Comparison of ENCODE assay signal across 8 cellular contexts in genomic region chrX:131792789-131793462, GRCh38.
DNase-seq lines count a peak whose midpoint lies in the region; ATAC-seq and TF ChIP-seq lines count a peak whose summit lies in the region.

No MANE protein-coding gene starts in this region.

- H3K9me3 Mint-ChIP-seq in H9 (peaks cover 0 to 8% of the 10 kb centered on the region in 2 experiments; a peak in 3 of 5 replicates), endothelial cell (ENCODE audit: unreplicated experiment) (no peaks in the 10 kb centered on the region)
- H3K9me3 Mint-ChIP-seq in activated CD4-positive, alpha-beta memory T cell treated with anti-CD3 and anti-CD28 coated beads for 36 hours: no peaks in the 10 kb centered on the region

- no peak overlapping the region for H2BK5ac ChIP-seq in H9 (ENCODE audit: insufficient read length, low read length)

- ATAC-seq in PC-3: no peak; the same call in 1 of the 2 replicates
- no peak for ATAC-seq in HG03045 (IDR thresholded peaks at IDR 0.05; ENCODE audit: unreplicated experiment)
- ATAC-seq in HG02759 (IDR thresholded peaks at IDR 0.05; ENCODE audit: unreplicated experiment): no peak

- H3K27ac ChIP-seq in H9 (ENCODE audit: insufficient read length, low read depth, low read length) (no peak overlapping the region), PC-3 (ENCODE audit: low read length) (no peak overlapping the region)

- TF ChIP-seq CTCF in H9 (conservative IDR thresholded peaks at IDR 0.05) (0 out of 3 replicates have a peak, but pooled peaks have one; percentile 21), PC-3 (conservative IDR thresholded peaks at IDR 0.05; ENCODE audit: low read depth, low read length) (peak; percentile 31; the same call in 1 of the 2 replicates), endothelial cell (IDR thresholded peaks at IDR 0.05; ENCODE audit: unreplicated experiment) (no peak)

- no TSS peak for BruUV-seq in PC-3 (replicated peaks; lab: Mats Ljungman, UMichigan)

- no peaks in the 10 kb centered on the region for H3K27me3 ChIP-seq in H9 (ENCODE audit: insufficient read depth, low read length)
- H3K27me3 ChIP-seq in PC-3 (ENCODE audit: low read length): no peaks in the 10 kb centered on the region
- H3K27me3 ChIP-seq in skeletal muscle satellite cell (ENCODE audit: control insufficient read depth, insufficient read depth, low read length): peaks cover 36% of the 10 kb centered on the region

- no peak overlapping the region for H3K23ac ChIP-seq in H9 (ENCODE audit: insufficient read length, low read depth, low read length)

- H3K36me3 Mint-ChIP-seq in H9 (ENCODE audit: insufficient read depth in 1 of 3, low read depth in 3 of 3) (peaks cover 81 to 92% (median 89%) of the 10 kb centered on the region in 3 experiments), endothelial cell (ENCODE audit: low read depth, unreplicated experiment) (peaks cover 5% of the 10 kb centered on the region)
- peaks cover 20% of the 10 kb centered on the region for H3K36me3 Mint-ChIP-seq in activated CD4-positive, alpha-beta memory T cell treated with anti-CD3 and anti-CD28 coated beads for 36 hours

- no peaks in the 10 kb centered on the region for H4K20me1 ChIP-seq in H9 (ENCODE audit: control insufficient read depth, insufficient read depth, insufficient read length)
- H4K20me1 ChIP-seq in PC-3 (ENCODE audit: low read length): no peaks in the 10 kb centered on the region

- H3K4me3 Mint-ChIP-seq in H9 (no peak overlapping the region), endothelial cell (ENCODE audit: unreplicated experiment) (no peak overlapping the region)
- H3K4me3 Mint-ChIP-seq in activated CD4-positive, alpha-beta memory T cell treated with anti-CD3 and anti-CD28 coated beads for 36 hours: no peak overlapping the region

- H2AFZ ChIP-seq in H9 (ENCODE audit: low read length): no peak overlapping the region
- no peak overlapping the region for H2AFZ ChIP-seq in PC-3 (ENCODE audit: low read length)

- no peaks in the 10 kb centered on the region for H3K9me2 ChIP-seq in PC-3 (replicated peaks; ENCODE audit: low read length)

- CTCF ChIA-PET in PC-3 (lab: Charles Lee): no interaction called here
- CTCF ChIA-PET in activated CD4-positive, alpha-beta memory T cell treated with anti-CD3 and anti-CD28 coated beads for 36 hours (lab: Charles Lee): no interaction called here

- no peak overlapping the region for H2BK20ac ChIP-seq in H9 (ENCODE audit: low read depth, low read length, poor library complexity, severe bottlenecking)

- H3K23me2 ChIP-seq in H9 (ENCODE audit: insufficient read length, low read depth, low read length, poor library complexity, severe bottlenecking): no peaks in the 10 kb centered on the region

- DNase-seq in DMS79 treated with DMSO at 0.1 percent for 48 hours (lab: John Stamatoyannopoulos, UW) (peak; percentile 87), H9 (no peak), PC-3 (peak; percentile 43), endothelial cell (ENCODE audit: low spot score) (peak; percentile 4)
- no peak for DNase-seq in activated CD4-positive, alpha-beta memory T cell treated with anti-CD3 and anti-CD28 coated beads for 36 hours

- intact Hi-C loops in PC-3 (cut with micrococcal nuclease): no loop called here
- intact Hi-C loops in activated CD4-positive, alpha-beta memory T cell treated with anti-CD3 and anti-CD28 coated beads for 36 hours (cut with micrococcal nuclease): no loop called here

- no CpG with 5 or more reads among the region's 15 CpGs for WGBS in H9 (ENCODE audit: extremely low coverage, insufficient read length, low lambda C conversion rate)

- no peak overlapping the region for H2AK5ac ChIP-seq in H9 (ENCODE audit: insufficient read length, low read length)

- H4K8ac ChIP-seq in H9 (replicated peaks; ENCODE audit: insufficient read length, low read depth, low read length): no peak overlapping the region

- POLR2A ChIA-PET in PC-3 (lab: Charles Lee; ENCODE audit: unreplicated experiment): no interaction called here
- POLR2A ChIA-PET in activated CD4-positive, alpha-beta memory T cell treated with anti-CD3 and anti-CD28 coated beads for 36 hours (lab: Charles Lee): no interaction called here

- H3K18ac ChIP-seq in H9 (ENCODE audit: insufficient read length, low read depth, low read length): no peak overlapping the region

- H3K27ac Mint-ChIP-seq in H9 (peak overlapping the region in 2 of 3 experiments; percentile 79 to 93; a peak in 5 of 7 replicates), endothelial cell (ENCODE audit: unreplicated experiment) (no peak overlapping the region)
- H3K27ac Mint-ChIP-seq in activated CD4-positive, alpha-beta memory T cell treated with anti-CD3 and anti-CD28 coated beads for 36 hours: no peak overlapping the region

- H3K4me1 ChIP-seq in H9 (ENCODE audit: insufficient read depth, low read length) (no peaks in the 10 kb centered on the region), PC-3 (ENCODE audit: insufficient read depth, low read length) (no peaks in the 10 kb centered on the region), skeletal muscle satellite cell (ENCODE audit: control insufficient read depth, insufficient read depth, low read length) (no peaks in the 10 kb centered on the region)

- no peak overlapping the region for H3K4ac ChIP-seq in H9 (ENCODE audit: low read depth, low read length)

- no peak overlapping the region for H4K91ac ChIP-seq in H9 (ENCODE audit: insufficient read length, low read depth, low read length)

- no peaks in the 10 kb centered on the region for H3K36me3 ChIP-seq in PC-3 (ENCODE audit: low read depth, low read length)
- H3K36me3 ChIP-seq in skeletal muscle satellite cell (ENCODE audit: insufficient read depth, low read length): no peaks in the 10 kb centered on the region

- H2BK120ac ChIP-seq in H9 (ENCODE audit: low read depth, low read length, poor library complexity, severe bottlenecking): no peak overlapping the region

- H2BK12ac ChIP-seq in H9 (ENCODE audit: insufficient read length, low read depth, low read length): no peak overlapping the region

- H3K4me1 Mint-ChIP-seq in H9 (no peaks in the 10 kb centered on the region), endothelial cell (ENCODE audit: unreplicated experiment) (no peaks in the 10 kb centered on the region)
- H3K4me1 Mint-ChIP-seq in activated CD4-positive, alpha-beta memory T cell treated with anti-CD3 and anti-CD28 coated beads for 36 hours (ENCODE audit: low read depth): no peaks in the 10 kb centered on the region

- H3K56ac ChIP-seq in H9 (ENCODE audit: insufficient read length, low read depth, low read length): no peak overlapping the region

- no peak overlapping the region for H3K14ac ChIP-seq in H9 (ENCODE audit: insufficient read depth, low read length)

- H3K4me2 ChIP-seq in H9 (ENCODE audit: insufficient read depth, insufficient read length, low read length) (no peak overlapping the region), PC-3 (ENCODE audit: low read length) (no peak overlapping the region), skeletal muscle satellite cell (ENCODE audit: low read length) (peak overlapping the region; percentile 85)

- H3K27me3 Mint-ChIP-seq in H9 (ENCODE audit: low read depth) (no peaks in the 10 kb centered on the region), endothelial cell (ENCODE audit: unreplicated experiment) (no peaks in the 10 kb centered on the region)
- H3K27me3 Mint-ChIP-seq in activated CD4-positive, alpha-beta memory T cell treated with anti-CD3 and anti-CD28 coated beads for 36 hours: no peaks in the 10 kb centered on the region

- H2BK15ac ChIP-seq in H9 (ENCODE audit: low read depth, low read length): no peak overlapping the region

- no peak overlapping the region for H4K5ac ChIP-seq in H9 (ENCODE audit: insufficient read length, low read depth, low read length)

- H3T11ph ChIP-seq in H9 (ENCODE audit: low read length): no peak overlapping the region

- H3K79me1 ChIP-seq in H9 (ENCODE audit: insufficient read depth, low read depth, low read length, poor library complexity, severe bottlenecking): no peaks in the 10 kb centered on the region

- H3K79me2 ChIP-seq in H9 (ENCODE audit: insufficient read depth, low read length): no peaks in the 10 kb centered on the region
- H3K79me2 ChIP-seq in PC-3 (ENCODE audit: low read length): no peaks in the 10 kb centered on the region

- no peaks in the 10 kb centered on the region for H3F3A ChIP-seq in PC-3 (ENCODE audit: low read length, unreplicated experiment)

- no peak overlapping the region for H3K9ac ChIP-seq in H9 (ENCODE audit: extremely low read depth, insufficient read length, low read length)
- H3K9ac ChIP-seq in PC-3 (ENCODE audit: low read length): no peak overlapping the region
- peak overlapping the region; percentile 56 for H3K9ac ChIP-seq in skeletal muscle satellite cell (ENCODE audit: low read depth, low read length)

- H3K4me3 ChIP-seq in PC-3 (ENCODE audit: low read length) (no peak overlapping the region), skeletal muscle satellite cell (ENCODE audit: low read length) (peak overlapping the region; percentile 68)

- H3K9me3 ChIP-seq in H9 (ENCODE audit: control insufficient read depth, low read depth, low read length): no peaks in the 10 kb centered on the region
- H3K9me3 ChIP-seq in PC-3 (ENCODE audit: low read length): no peaks in the 10 kb centered on the region
- H3K9me3 ChIP-seq in skeletal muscle satellite cell (replicated peaks; ENCODE audit: low read length): no peaks in the 10 kb centered on the region

Comparison
In these comparisons a context has a peak if more than half of its experiments do, and no peak if none do; other contexts are left out.
1. DNase-seq: peak in DMS79 treated with DMSO at 0.1 percent for 48 hours (single experiment), PC-3 (single experiment) and endothelial cell (single experiment); none in H9 (single experiment) and activated CD4-positive, alpha-beta memory T cell treated with anti-CD3 and anti-CD28 coated beads for 36 hours (single experiment).
2. H3K27ac Mint-ChIP-seq: peak in H9 (2 of 3); none in endothelial cell (single experiment) and activated CD4-positive, alpha-beta memory T cell treated with anti-CD3 and anti-CD28 coated beads for 36 hours (single experiment).